In genomic region chr2:113181491-113182051, GRCh38 we compare ENCODE assay signal across 10 cellular contexts. TPM values are rescaled to one million over a fixed set of nuclear protein-coding genes. Genes with fewer than 3 reads are reported as not detected.
DNase-seq lines count a peak whose midpoint lies in the region; ATAC-seq and TF ChIP-seq lines count a peak whose summit lies in the region.
"Had no signal": no experiment of that assay in that cellular context is flagged by ENCODE, and none has a peak within 500 bp of the region (broad histone marks: within the 10 kb centered on the region; RNA-seq: fewer than 3 reads in every experiment).

No MANE protein-coding gene starts in this region.

- H3K27me3 Mint-ChIP-seq in activated T-cell treated with anti-CD3 and anti-CD28 coated beads, Interleukin-2, amount 50 U/mL, for 72 hours (ENCODE audit: low read depth): no peaks in the 10 kb centered on the region
- H3K27me3 Mint-ChIP-seq in immature natural killer cell (ENCODE audit: low read depth in 3 of 3) (peaks cover 2 to 6% (median 4%) of the 10 kb centered on the region in 3 donors), mesothelial cell of epicardium (ENCODE audit: low read depth) (no peaks in the 10 kb centered on the region)

- TF ChIP-seq CTCF in VCaP (conservative IDR thresholded peaks at IDR 0.05) (no peak), thyroid gland (IDR thresholded peaks at IDR 0.05) (no peak), mesothelial cell of epicardium (IDR thresholded peaks at IDR 0.05; ENCODE audit: unreplicated experiment) (no peak)

- no peaks in the 10 kb centered on the region for H3K27me3 ChIP-seq in thyroid gland

- H3K4me1 ChIP-seq in thyroid gland: peaks cover 46 to 83% of the 10 kb centered on the region in 2 donors

- no peak overlapping the region for H3K4me3 ChIP-seq in thyroid gland (replicated peaks in 1 of 3)

- no peak for DNase-seq in activated T-cell treated with anti-CD3 and anti-CD28 coated beads, Interleukin-2, amount 50 U/mL, for 72 hours
- no peak for DNase-seq in activated T-cell treated with anti-CD3 and anti-CD28 coated beads for 4 hours
- peak in 2 of 3 donors; percentile 19 to 23 for DNase-seq in immature natural killer cell
- peak; percentile 80 to 83 for DNase-seq in thyroid gland
- DNase-seq in mesothelial cell of epicardium (ENCODE audit: low spot score in 2 of 2, unreplicated experiment in 2 of 2): no peak
- no peak for DNase-seq in NCI-H2107 (lab: John Stamatoyannopoulos, UW)
- DNase-seq: amniotic stem cell, T1000 had no signal

- no peaks in the 10 kb centered on the region for H3K9me3 Mint-ChIP-seq in activated T-cell treated with anti-CD3 and anti-CD28 coated beads, Interleukin-2, amount 50 U/mL, for 72 hours
- H3K9me3 Mint-ChIP-seq in immature natural killer cell (no peaks in the 10 kb centered on the region), mesothelial cell of epicardium (no peaks in the 10 kb centered on the region)

- peak overlapping the region; percentile 79 for H3K27ac ChIP-seq in VCaP
- H3K27ac ChIP-seq in thyroid gland: peak overlapping the region; percentile 56 to 91 (median 87)

- ATAC-seq in activated T-cell treated with anti-CD3 and anti-CD28 coated beads, Interleukin-2, amount 50 U/mL, for 72 hours (replicated peaks in 1 of 2): no peak
- no peak for ATAC-seq in GM21723 (IDR thresholded peaks at IDR 0.05; ENCODE audit: unreplicated experiment)

- H3K4me1 Mint-ChIP-seq in activated T-cell treated with anti-CD3 and anti-CD28 coated beads, Interleukin-2, amount 50 U/mL, for 72 hours (ENCODE audit: low read depth): peaks cover 96% of the 10 kb centered on the region
- H3K4me1 Mint-ChIP-seq in immature natural killer cell (peaks cover 93 to 98% of the 10 kb centered on the region in 2 donors), mesothelial cell of epicardium (peaks cover 7% of the 10 kb centered on the region)

- no peaks in the 10 kb centered on the region for H3K36me3 ChIP-seq in thyroid gland

- peak overlapping the region; percentile 91 for H3K27ac Mint-ChIP-seq in activated T-cell treated with anti-CD3 and anti-CD28 coated beads, Interleukin-2, amount 50 U/mL, for 72 hours
- peak overlapping the region; percentile 92 to 98 (median 97) for H3K27ac Mint-ChIP-seq in immature natural killer cell
- no peak overlapping the region for H3K27ac Mint-ChIP-seq in mesothelial cell of epicardium

- peaks cover 22 to 27% of the 10 kb centered on the region in 2 donors for H3K36me3 Mint-ChIP-seq in activated T-cell treated with anti-CD3 and anti-CD28 coated beads, Interleukin-2, amount 50 U/mL, for 72 hours (ENCODE audit: insufficient read depth in 2 of 2)
- peaks cover 4 to 25% (median 20%) of the 10 kb centered on the region in 3 donors for H3K36me3 Mint-ChIP-seq in immature natural killer cell
- H3K36me3 Mint-ChIP-seq in mesothelial cell of epicardium: no peaks in the 10 kb centered on the region

- WGBS in thyroid gland, 2 donors: 44 to 48% methylated on average over 4 of the region's 4 CpGs

- H3K4me3 Mint-ChIP-seq in activated T-cell treated with anti-CD3 and anti-CD28 coated beads, Interleukin-2, amount 50 U/mL, for 72 hours: peak overlapping the region; percentile 27 to 88
- peak overlapping the region; percentile 80 to 96 (median 86) for H3K4me3 Mint-ChIP-seq in immature natural killer cell
- no peak overlapping the region for H3K4me3 Mint-ChIP-seq in mesothelial cell of epicardium

- H3K9me3 ChIP-seq in thyroid gland: no peaks in the 10 kb centered on the region

- intact Hi-C loops in thyroid gland (cut with DNase I): no loop called here

- no peak for TF ChIP-seq POLR2A in thyroid gland (IDR thresholded peaks at IDR 0.05)

RNA-seq across cellular contexts. Expression of gene PSD4, which starts 7.8 kb away (rescaled TPM):
- total RNA-seq in activated T-cell treated with anti-CD3 and anti-CD28 coated beads, Interleukin-2, amount 50 U/mL, for 72 hours: 100 to 1,000 TPM; 174 to 200 TPM
- 10 to 100 TPM; 17.0 to 72.3 (median 20.6) TPM for polyA plus RNA-seq in immature natural killer cell
- total RNA-seq in thyroid gland (100 to 1,000 TPM in 3 of 4 donors, 10 to 100 TPM in 1; 63.7 to 136 (median 111) TPM), mesothelial cell of epicardium (16.6 to 21.4 TPM (median 20.1 TPM) in 3 replicates)

RNA-seq across cellular contexts. Expression of gene IL1RN, which starts 54.2 kb away (rescaled TPM):
- 10 to 100 TPM; 18.5 to 44.3 TPM for total RNA-seq in activated T-cell treated with anti-CD3 and anti-CD28 coated beads, Interleukin-2, amount 50 U/mL, for 72 hours
- polyA plus RNA-seq in immature natural killer cell: 1 to 10 TPM in 2 of 3 donors, under 1 TPM in 1; 0.44 to 2.3 (median 1.9) TPM
- 1 to 10 TPM in 2 of 4 donors, under 1 TPM in 1, not detected in 1; 0.67 to 1.3 (median 1.3) TPM for total RNA-seq in thyroid gland
- total RNA-seq in mesothelial cell of epicardium: not detected in 3 replicates

Comparison
In these comparisons a context has a peak if more than half of its experiments do, and no peak if none do; other contexts are left out.
1. DNase-seq: peak in immature natural killer cell (2 of 3) and thyroid gland (2 of 2); none in activated T-cell treated with anti-CD3 and anti-CD28 coated beads, Interleukin-2, amount 50 U/mL, for 72 hours (0 of 2), activated T-cell treated with anti-CD3 and anti-CD28 coated beads for 4 hours (single experiment), mesothelial cell of epicardium (0 of 2) and NCI-H2107 (single experiment).
2. RNA of gene IL1RN, which starts 54.2 kb away (total RNA-seq): 18.5 to 44.3 TPM in activated T-cell treated with anti-CD3 and anti-CD28 coated beads, Interleukin-2, amount 50 U/mL, for 72 hours; 0.67 to 1.3 TPM in thyroid gland and not detected in mesothelial cell of epicardium; every median in the first group is over 4 times any median in the second.